16 cellular contexts compared by ENCODE assay signal in genomic region chr6:170260686-170261085, GRCh38. TPM values are rescaled to one million over a fixed set of nuclear protein-coding genes. Genes with fewer than 3 reads are reported as not detected.
DNase-seq lines count a peak whose midpoint lies in the region; ATAC-seq, FAIRE-seq and TF ChIP-seq lines count a peak whose summit lies in the region.
"Had no signal": no experiment of that assay in that cellular context is flagged by ENCODE, and none has a peak within 500 bp of the region (broad histone marks: within the 10 kb centered on the region; RNA-seq: fewer than 3 reads in every experiment).

No MANE protein-coding gene starts in this region.

- no CpG with 5 or more reads among the region's 7 CpGs for WGBS in H9 (ENCODE audit: extremely low coverage, insufficient read length, low lambda C conversion rate)

- FAIRE-seq in islet of Langerhans (lab: Jason Lieb, UNC) = peak; percentile 41

- no peak overlapping the region for H2AK5ac ChIP-seq in H9 (ENCODE audit: insufficient read length, low read length)

- H3K4me3 ChIP-seq in DND-41 (ENCODE audit: low read depth in 1 of 2, low read length in 2 of 2) (no peak overlapping the region), Panc1 (ENCODE audit: low read depth in 2 of 2, low read length in 2 of 2) (no peak overlapping the region)
- H3K4me3 ChIP-seq: upper lobe of left lung had no signal

- H3K4me1 ChIP-seq in DND-41 (ENCODE audit: insufficient read depth, low read length) (no peaks in the 10 kb centered on the region), H9 (ENCODE audit: insufficient read depth, low read length) (no peaks in the 10 kb centered on the region), Panc1 (ENCODE audit: control insufficient read depth, insufficient read depth, low read length) (no peaks in the 10 kb centered on the region)

- no peak overlapping the region for H3T11ph ChIP-seq in H9 (ENCODE audit: low read length)

- H3K23me2 ChIP-seq in H9 (ENCODE audit: insufficient read length, low read depth, low read length, poor library complexity, severe bottlenecking) = no peaks in the 10 kb centered on the region

- no peaks in the 10 kb centered on the region for H3K36me3 Mint-ChIP-seq in H9 (ENCODE audit: insufficient read depth in 1 of 3, low read depth in 3 of 3)

- in situ Hi-C loops in Panc1 (cut with HindIII; ENCODE audit: low pct_unique_long_range_greater_than_20kb, low sequenced_read_pairs) = no loop called here

- ATAC-seq in DND-41 (ENCODE audit: insufficient read depth, low read depth) (no peak; the same call in 2 of the 3 replicates), Panc1 (peak; percentile 79; the same call in 1 of the 2 replicates), HG03196 (IDR thresholded peaks at IDR 0.05; ENCODE audit: unreplicated experiment) (no peak), HG02973 (IDR thresholded peaks at IDR 0.05; ENCODE audit: unreplicated experiment) (no peak), HG03025 (IDR thresholded peaks at IDR 0.05; ENCODE audit: low FRiP score, unreplicated experiment) (no peak)
- ATAC-seq: activated CD4-positive, CD25-positive, alpha-beta regulatory T cell treated with anti-CD3 and anti-CD28 coated beads, Interleukin-2, amount 50 U/mL, for 24 hours had no signal

- no peak overlapping the region for H3K4ac ChIP-seq in H9 (ENCODE audit: low read depth, low read length)

- TF ChIP-seq CTCF in DND-41 (IDR thresholded peaks at IDR 0.05; ENCODE audit: borderline replicate concordance, extremely low read depth, low read length, poor library complexity, severe bottlenecking) (peak; percentile 30), H9 (conservative IDR thresholded peaks at IDR 0.05) (peak; percentile 48), Panc1 (IDR thresholded peaks at IDR 0.05) (no peak)

- H3K79me2 ChIP-seq in DND-41 (ENCODE audit: insufficient read depth, low read length) = no peaks in the 10 kb centered on the region
- H3K79me2 ChIP-seq in H9 (ENCODE audit: insufficient read depth, low read length) = no peaks in the 10 kb centered on the region

- H3K9me3 Mint-ChIP-seq in H9 = no peaks in the 10 kb centered on the region
- H3K9me3 Mint-ChIP-seq: activated naive CD4-positive, alpha-beta T cell treated with anti-CD3 and anti-CD28 coated beads for 36 hours had no signal

- H3K18ac ChIP-seq in H9 (ENCODE audit: insufficient read length, low read depth, low read length) = no peak overlapping the region

- no peak overlapping the region for H3K14ac ChIP-seq in H9 (ENCODE audit: insufficient read depth, low read length)

- no peak overlapping the region for H2BK5ac ChIP-seq in H9 (ENCODE audit: insufficient read length, low read length)

- H4K91ac ChIP-seq in H9 (ENCODE audit: insufficient read length, low read depth, low read length) = no peak overlapping the region

- peaks cover 5% of the 10 kb centered on the region for H3K27me3 Mint-ChIP-seq in H9 (ENCODE audit: low read depth)

- no peak overlapping the region for H2BK15ac ChIP-seq in H9 (ENCODE audit: low read depth, low read length)

- no peaks in the 10 kb centered on the region for H3K27me3 ChIP-seq in DND-41 (ENCODE audit: insufficient read depth, low read length, poor library complexity)
- no peaks in the 10 kb centered on the region for H3K27me3 ChIP-seq in H9 (ENCODE audit: insufficient read depth, low read length)
- no peaks in the 10 kb centered on the region; the same call in 1 of the 2 replicates for H3K27me3 ChIP-seq in Panc1 (ENCODE audit: control insufficient read depth, insufficient read depth, low read length)
- H3K27me3 ChIP-seq: upper lobe of left lung had no signal

- BruUV-seq in Panc1 (replicated peaks; lab: Mats Ljungman, UMichigan) = no TSS peak

- H3K27ac ChIP-seq in DND-41 (ENCODE audit: low read length) (no peak overlapping the region), H9 (ENCODE audit: insufficient read length, low read depth, low read length) (no peak overlapping the region), Panc1 (ENCODE audit: low read length) (no peak overlapping the region)
- H3K27ac ChIP-seq: KMS-11, upper lobe of left lung had no signal

- H3K23ac ChIP-seq in H9 (ENCODE audit: insufficient read length, low read depth, low read length) = no peak overlapping the region

- no peak overlapping the region for H3K4me3 Mint-ChIP-seq in H9
- H3K4me3 Mint-ChIP-seq: activated naive CD4-positive, alpha-beta T cell treated with anti-CD3 and anti-CD28 coated beads for 36 hours had no signal

- no peak overlapping the region for H4K8ac ChIP-seq in H9 (replicated peaks; ENCODE audit: insufficient read length, low read depth, low read length)

- H3K9ac ChIP-seq in DND-41 (ENCODE audit: low read depth, low read length) = no peak overlapping the region
- H3K9ac ChIP-seq in H9 (ENCODE audit: extremely low read depth, insufficient read length, low read length) = no peak overlapping the region
- H3K9ac ChIP-seq: KMS-11 had no signal

- H3K27ac Mint-ChIP-seq in H9 = no peak overlapping the region
- H3K27ac Mint-ChIP-seq: activated naive CD4-positive, alpha-beta T cell treated with anti-CD3 and anti-CD28 coated beads for 36 hours had no signal

- no peaks in the 10 kb centered on the region for H3K79me1 ChIP-seq in H9 (ENCODE audit: insufficient read depth, low read depth, low read length, poor library complexity, severe bottlenecking)

- no peak overlapping the region for H4K5ac ChIP-seq in H9 (ENCODE audit: insufficient read length, low read depth, low read length)

- CTCF ChIA-PET in Panc1 (lab: Charles Lee) = no interaction called here

- peaks cover 0 to 5% of the 10 kb centered on the region in 2 experiments; a peak in 2 of 4 replicates for H3K4me1 Mint-ChIP-seq in H9

- no peak overlapping the region for H2AFZ ChIP-seq in DND-41 (ENCODE audit: low read depth, low read length)
- H2AFZ ChIP-seq in H9 (ENCODE audit: low read length) = no peak overlapping the region

- H3K9me3 ChIP-seq in DND-41 (ENCODE audit: insufficient read depth, low read length, severe bottlenecking) = no peaks in the 10 kb centered on the region
- no peaks in the 10 kb centered on the region for H3K9me3 ChIP-seq in H9 (ENCODE audit: control insufficient read depth, low read depth, low read length)
- no peaks in the 10 kb centered on the region for H3K9me3 ChIP-seq in Panc1 (ENCODE audit: control insufficient read depth, insufficient read depth, low read depth, low read length)
- H3K9me3 ChIP-seq: upper lobe of left lung had no signal

- H3K36me3 ChIP-seq in DND-41 (ENCODE audit: insufficient read depth, low read length) (no peaks in the 10 kb centered on the region), Panc1 (ENCODE audit: control insufficient read depth, insufficient read depth, low read length) (no peaks in the 10 kb centered on the region)
- H3K36me3 ChIP-seq: upper lobe of left lung had no signal

- H3K4me2 ChIP-seq in DND-41 (ENCODE audit: insufficient read depth, low read length) (no peak overlapping the region), H9 (ENCODE audit: insufficient read depth, insufficient read length, low read length) (no peak overlapping the region)
- H3K4me2 ChIP-seq: KMS-11 had no signal

- intact Hi-C loops in Panc1 (cut with micrococcal nuclease; ENCODE audit: unreplicated experiment) = no loop called here

- DNase-seq in DND-41 = no peak
- DNase-seq in H9 = no peak
- no peak for DNase-seq in Panc1 (ENCODE audit: low read depth, low spot score)
- DNase-seq in NCI-H2227 treated with DMSO at 0.1 percent for 48 hours (lab: John Stamatoyannopoulos, UW) = no peak
- DNase-seq: activated naive CD4-positive, alpha-beta T cell treated with anti-CD3 and anti-CD28 coated beads for 36 hours; C1 segment of cervical spinal cord; mammary epithelial cell; stimulated activated CD4-positive, alpha-beta T cell treated with anti-CD3 and anti-CD28 coated beads, Interleukin-4, amount 100 ng/mL, for 4 hours; SW 1271; upper lobe of left lung had no signal

- H3K56ac ChIP-seq in H9 (ENCODE audit: insufficient read length, low read depth, low read length) = no peak overlapping the region

- POLR2A ChIA-PET in Panc1 (lab: Charles Lee) = no interaction called here

- no peaks in the 10 kb centered on the region for H4K20me1 ChIP-seq in DND-41 (ENCODE audit: insufficient read depth, low read length)
- H4K20me1 ChIP-seq in H9 (ENCODE audit: control insufficient read depth, insufficient read depth, insufficient read length) = no peaks in the 10 kb centered on the region

- H2BK120ac ChIP-seq in H9 (ENCODE audit: low read depth, low read length, poor library complexity, severe bottlenecking) = no peak overlapping the region

- no peak overlapping the region for H2BK12ac ChIP-seq in H9 (ENCODE audit: insufficient read length, low read depth, low read length)

- H2BK20ac ChIP-seq in H9 (ENCODE audit: low read depth, low read length, poor library complexity, severe bottlenecking) = no peak overlapping the region

RNA-seq across cellular contexts. Expression of gene DLL1, which starts 30.2 kb away (rescaled TPM):
- total RNA-seq in H9 (2021) (2.7 and 2.8 TPM in 2 replicates), Panc1 (2021; ENCODE audit: unreplicated experiment) (2.4 TPM)
- 1.6 TPM for polyA plus RNA-seq in Panc1 (2012; ENCODE audit: insufficient read length)

RNA-seq across cellular contexts. Expression of gene FAM120B, which starts 45.9 kb away (rescaled TPM):
- total RNA-seq in H9 (2021) (14.9 and 16.7 TPM in 2 replicates), Panc1 (2021; ENCODE audit: unreplicated experiment) (38.0 TPM)
- 32.6 TPM for polyA plus RNA-seq in Panc1 (2012; ENCODE audit: insufficient read length)
